Comparison of ENCODE assay signal across 20 cellular contexts in genomic region chr13:25860862-25861261, GRCh38.
DNase-seq lines count a peak whose midpoint lies in the region; ATAC-seq, FAIRE-seq and TF ChIP-seq lines count a peak whose summit lies in the region.
"Had no signal": no experiment of that assay in that cellular context is flagged by ENCODE, and none has a peak within 500 bp of the region (broad histone marks: within the 10 kb centered on the region; RNA-seq: fewer than 3 reads in every experiment).

No MANE protein-coding gene starts in this region.

- H3K4me2 ChIP-seq in IMR-90 (ENCODE audit: low read depth, low read length) = no peak overlapping the region
- peak overlapping the region; percentile 58 for H3K4me2 ChIP-seq in astrocyte (ENCODE audit: low read length)
- H3K4me2 ChIP-seq: KMS-11 had no signal

- H4K5ac ChIP-seq in IMR-90 (ENCODE audit: low read depth, low read length) = no peak overlapping the region

- no peak for TF ChIP-seq RAD21 in IMR-90 (IDR thresholded peaks at IDR 0.05; ENCODE audit: low read length)

- no peak overlapping the region for H2AK5ac ChIP-seq in IMR-90 (ENCODE audit: low read depth, low read length)

- no peak for TF ChIP-seq POLR2A in IMR-90 (IDR thresholded peaks at IDR 0.05; ENCODE audit: low read depth, low read length)

- H3K27me3 ChIP-seq in IMR-90 (ENCODE audit: control insufficient read depth, insufficient read depth, low read length) (no peaks in the 10 kb centered on the region; the same call in 1 of the 2 replicates), astrocyte (ENCODE audit: insufficient read depth, low read length) (no peaks in the 10 kb centered on the region), A673 (replicated peaks; ENCODE audit: insufficient read depth, low read depth, low read length, poor library complexity) (no peaks in the 10 kb centered on the region)
- H3K27me3 ChIP-seq: ascending aorta had no signal

- peaks cover 3% of the 10 kb centered on the region for H3K4me1 Mint-ChIP-seq in astrocyte (ENCODE audit: low read depth, unreplicated experiment)
- H3K4me1 Mint-ChIP-seq: naive thymus-derived CD4-positive, alpha-beta T cell; stimulated activated memory B cell treated with anti-CD40 and anti-IgM and Interleukin-4, amounts not matched to agents 10 μg/mL and 1 μg/mL and 100 μg/mL, for 72 hours had no signal

- peaks cover 10% of the 10 kb centered on the region for H3K27me3 Mint-ChIP-seq in astrocyte (ENCODE audit: low read depth, unreplicated experiment)

- no peak overlapping the region for H2BK20ac ChIP-seq in IMR-90 (ENCODE audit: low read depth, low read length)

- H3K9me3 ChIP-seq in IMR-90 (ENCODE audit: control insufficient read depth, insufficient read depth, low read length) (no peaks in the 10 kb centered on the region), astrocyte (ENCODE audit: insufficient read depth, low read depth, low read length) (no peaks in the 10 kb centered on the region), A673 (ENCODE audit: low read depth, low read length, poor library complexity, severe bottlenecking) (no peaks in the 10 kb centered on the region)
- H3K9me3 ChIP-seq: ascending aorta, lower lobe of right lung, transverse colon had no signal

- CTCF ChIA-PET in IMR-90 (lab: Yijun Ruan, JAX) (no interaction called here), GM10248 (lab: Yijun Ruan, JAX) (interaction anchor here (1.1 kb wide), 1 partner anchor 32 kb away, joined by 3 read pairs; no protein-coding TSS in a partner anchor), A673 (lab: Charles Lee) (no interaction called here)

- no peaks in the 10 kb centered on the region for H3K36me3 Mint-ChIP-seq in astrocyte (ENCODE audit: low read depth, unreplicated experiment)
- H3K36me3 Mint-ChIP-seq: stimulated activated memory B cell treated with anti-CD40 and anti-IgM and Interleukin-4, amounts not matched to agents 10 μg/mL and 1 μg/mL and 100 μg/mL, for 72 hours had no signal

- no peak overlapping the region for H3K4ac ChIP-seq in IMR-90 (ENCODE audit: low read depth, low read length)

- in situ Hi-C loops in IMR-90 (cut with MboI; ENCODE audit: low sequenced_read_pairs) = no loop called here

- DNase-seq in IMR-90 (peak; percentile 33), astrocyte (ENCODE audit: low read depth) (peak; percentile 81), fibroblast of the aortic adventitia (ENCODE audit: low read depth) (peak; percentile 2), stromal cell of bone marrow (ENCODE audit: low read depth) (peak; percentile 43), GM10248 (ENCODE audit: extremely low spot score) (no peak), A673 (ENCODE audit: low spot score) (no peak), NCI-H1092 treated with DMSO at 0.1 percent for 48 hours (lab: John Stamatoyannopoulos, UW) (no peak)
- DNase-seq: activated CD4-positive, CD25-positive, alpha-beta regulatory T cell; activated gamma-delta T cell treated with Interleukin-2 at 50 U/mL for 16 hours; C1 segment of cervical spinal cord; DMS79 treated with DMSO at 0.1 percent for 48 hours; lower lobe of right lung; naive thymus-derived CD4-positive, alpha-beta T cell; NCI-H1436 treated with DMSO at 0.1 percent for 48 hours; SHP77; stimulated activated CD4-positive, alpha-beta T cell treated with anti-CD3 and anti-CD28 coated beads, Interleukin-12 subunit alpha, Interleukin-12 subunit beta, amount 100 ng/mL, for 4 hours; transverse colon had no signal

- no CpG with 5 or more reads among the region's 3 CpGs for WGBS in IMR-90 (ENCODE audit: extremely low coverage in 2 of 2, insufficient read length in 1 of 2), 2 experiments

- no peak overlapping the region for H3K27ac ChIP-seq in IMR-90 (ENCODE audit: insufficient read depth, low read length)
- H3K27ac ChIP-seq in astrocyte (ENCODE audit: low read depth, low read length) = peak overlapping the region; percentile 45
- H3K27ac ChIP-seq in A673 (ENCODE audit: low read depth, low read length, poor library complexity, severe bottlenecking) = no peak overlapping the region
- H3K27ac ChIP-seq: ascending aorta, KMS-11, lower lobe of right lung, transverse colon had no signal

- TF ChIP-seq CTCF in IMR-90 (conservative IDR thresholded peaks at IDR 0.05; ENCODE audit: low read depth, low read length) (no peak), astrocyte (IDR thresholded peaks at IDR 0.05; ENCODE audit: insufficient read depth, low read depth, low read length) (no peak), fibroblast of the aortic adventitia (IDR thresholded peaks at IDR 0.05; ENCODE audit: insufficient read depth, low read length) (no peak), GM10248 (IDR thresholded peaks at IDR 0.05; ENCODE audit: control extremely low read depth, extremely low read depth, low read depth, missing control alignments) (no peak), A673 (conservative IDR thresholded peaks at IDR 0.05; ENCODE audit: low read depth, low read length) (no peak)

- H2BK15ac ChIP-seq in IMR-90 (ENCODE audit: low read depth, low read length) = no peak overlapping the region

- no peaks in the 10 kb centered on the region for H3K79me2 ChIP-seq in astrocyte (ENCODE audit: insufficient read depth, low read length)

- H4K91ac ChIP-seq in IMR-90 (ENCODE audit: insufficient read depth, low read depth, low read length) = no peak overlapping the region

- H3K4me3 ChIP-seq in IMR-90 (ENCODE audit: insufficient read depth, low read depth, low read length) (no peak overlapping the region), astrocyte (ENCODE audit: insufficient read depth, low read depth, low read length) (no peak overlapping the region), fibroblast of the aortic adventitia (ENCODE audit: low read depth, low read length) (no peak overlapping the region), A673 (ENCODE audit: low read depth, low read length, poor library complexity, severe bottlenecking) (no peak overlapping the region)
- H3K4me3 ChIP-seq: ascending aorta, lower lobe of right lung, transverse colon had no signal

- no peaks in the 10 kb centered on the region for H3K9me1 ChIP-seq in IMR-90 (ENCODE audit: insufficient read depth, low read length)

- H3K4me1 ChIP-seq in IMR-90 (ENCODE audit: control insufficient read depth, insufficient read depth, low read length) = no peaks in the 10 kb centered on the region
- peaks cover 17% of the 10 kb centered on the region for H3K4me1 ChIP-seq in astrocyte (ENCODE audit: insufficient read depth, low read length)
- no peaks in the 10 kb centered on the region for H3K4me1 ChIP-seq in A673 (ENCODE audit: insufficient read depth, low read length, poor library complexity, severe bottlenecking)
- H3K4me1 ChIP-seq: ascending aorta, lower lobe of right lung, transverse colon had no signal

- H3K9ac ChIP-seq in IMR-90 (ENCODE audit: low read depth, low read length) = no peak overlapping the region
- H3K9ac ChIP-seq in astrocyte (ENCODE audit: low read length) = peak overlapping the region; percentile 18
- H3K9ac ChIP-seq: KMS-11 had no signal

- no peak overlapping the region for H2AK9ac ChIP-seq in IMR-90 (replicated peaks; ENCODE audit: low read depth, low read length, poor library complexity)

- H3K18ac ChIP-seq in IMR-90 (ENCODE audit: low read depth, low read length) = no peak overlapping the region

- no peak for FAIRE-seq in astrocyte (lab: Jason Lieb, UNC)

- ATAC-seq in IMR-90 (ENCODE audit: low read depth) = no peak; the same call in 1 of the 2 replicates
- ATAC-seq: lower lobe of right lung; naive thymus-derived CD4-positive, alpha-beta T cell; stimulated activated memory B cell treated with anti-CD40 and anti-IgM and Interleukin-4, amounts not matched to agents 10 μg/mL and 1 μg/mL and 100 μg/mL, for 72 hours had no signal

- no peak overlapping the region for H3K27ac Mint-ChIP-seq in astrocyte (ENCODE audit: unreplicated experiment)
- H3K27ac Mint-ChIP-seq: naive thymus-derived CD4-positive, alpha-beta T cell; stimulated activated memory B cell treated with anti-CD40 and anti-IgM and Interleukin-4, amounts not matched to agents 10 μg/mL and 1 μg/mL and 100 μg/mL, for 72 hours had no signal

- BruUV-seq in IMR-90 (replicated peaks; lab: Mats Ljungman, UMichigan) (no TSS peak), A673 (replicated peaks; lab: Mats Ljungman, UMichigan) (no TSS peak)

- no peak overlapping the region for H3K4me3 Mint-ChIP-seq in astrocyte (ENCODE audit: unreplicated experiment)
- H3K4me3 Mint-ChIP-seq: naive thymus-derived CD4-positive, alpha-beta T cell; stimulated activated memory B cell treated with anti-CD40 and anti-IgM and Interleukin-4, amounts not matched to agents 10 μg/mL and 1 μg/mL and 100 μg/mL, for 72 hours had no signal

- intact Hi-C loops in IMR-90 (cut with micrococcal nuclease) = no loop called here
- intact Hi-C loops in A673 (cut with micrococcal nuclease; ENCODE audit: unreplicated experiment) = no loop called here

- no peak overlapping the region for H3K56ac ChIP-seq in IMR-90 (ENCODE audit: extremely low read depth, insufficient read depth, low read length)

- no peaks in the 10 kb centered on the region for H4K20me1 ChIP-seq in IMR-90 (ENCODE audit: insufficient read depth, low read length)
- H4K20me1 ChIP-seq in astrocyte (ENCODE audit: insufficient read depth, low read length) = no peaks in the 10 kb centered on the region

- no peak overlapping the region for H2BK5ac ChIP-seq in IMR-90 (ENCODE audit: low read depth, low read length, poor library complexity, severe bottlenecking)

- H4K8ac ChIP-seq in IMR-90 (ENCODE audit: low read depth in 2 of 2, low read length in 2 of 2) = no peak overlapping the region

- dilution Hi-C loops in IMR-90 (cut with HindIII; ENCODE audit: low sequenced_read_pairs, unreplicated experiment) = no loop called here

- H3K9me3 Mint-ChIP-seq in astrocyte (ENCODE audit: unreplicated experiment) = no peaks in the 10 kb centered on the region
- H3K9me3 Mint-ChIP-seq: stimulated activated memory B cell treated with anti-CD40 and anti-IgM and Interleukin-4, amounts not matched to agents 10 μg/mL and 1 μg/mL and 100 μg/mL, for 72 hours had no signal

- H3K36me3 ChIP-seq in IMR-90 (ENCODE audit: control insufficient read depth, insufficient read depth, low read length) (no peaks in the 10 kb centered on the region), astrocyte (ENCODE audit: insufficient read depth, low read length) (no peaks in the 10 kb centered on the region), A673 (ENCODE audit: insufficient read depth, low read length, poor library complexity, severe bottlenecking) (no peaks in the 10 kb centered on the region)
- H3K36me3 ChIP-seq: ascending aorta, lower lobe of right lung, transverse colon had no signal

- no peak overlapping the region for H3K23ac ChIP-seq in IMR-90 (ENCODE audit: low read depth, low read length)

- H2AFZ ChIP-seq in IMR-90 (replicated peaks; ENCODE audit: low read length, poor library complexity) = no peak overlapping the region
- no peak overlapping the region for H2AFZ ChIP-seq in astrocyte (ENCODE audit: low read depth, low read length)

- H3K79me1 ChIP-seq in IMR-90 (ENCODE audit: low read depth in 1 of 2, low read length in 2 of 2) = no peaks in the 10 kb centered on the region

- no peak overlapping the region for H2BK120ac ChIP-seq in IMR-90 (ENCODE audit: low read depth, low read length)

- H3K14ac ChIP-seq in IMR-90 (replicated peaks; ENCODE audit: low read depth, low read length) = no peak overlapping the region

- POLR2A ChIA-PET in IMR-90 (lab: Charles Lee; ENCODE audit: unreplicated experiment) = no interaction called here
- POLR2A ChIA-PET in GM10248 (lab: Yijun Ruan, JAX) = no interaction called here
- POLR2A ChIA-PET in A673 (lab: Charles Lee; ENCODE audit: low non-redundant PET) = no interaction called here

TF ChIP-seq in IMR-90, 13 proteins besides CTCF, POLR2A, EP300 and RAD21 (continues in another document):
- no peak for TF ChIP-seq FOS (IDR thresholded peaks at IDR 0.05; ENCODE audit: low read depth, low read length)

Comparison
In these comparisons a context has a peak if more than half of its experiments do, and no peak if none do; other contexts are left out.
1. DNase-seq: peak in IMR-90 (single experiment), astrocyte (single experiment), fibroblast of the aortic adventitia (single experiment) and stromal cell of bone marrow (single experiment); none in GM10248 (single experiment), A673 (single experiment) and NCI-H1092 treated with DMSO at 0.1 percent for 48 hours (single experiment).